In genomic region chr10:7318836-7319235, GRCh38 we compare ENCODE assay signal across 11 cellular contexts.
DNase-seq lines count a peak whose midpoint lies in the region; ATAC-seq and TF ChIP-seq lines count a peak whose summit lies in the region.
"Had no signal": no experiment of that assay in that cellular context is flagged by ENCODE, and none has a peak within 500 bp of the region (broad histone marks: within the 10 kb centered on the region; RNA-seq: fewer than 3 reads in every experiment).

No MANE protein-coding gene starts in this region.

- no peaks in the 10 kb centered on the region for H3K9me2 ChIP-seq in PC-9 (ENCODE audit: insufficient read depth)

- H3K4me2 ChIP-seq in PC-9: no peak overlapping the region

- H3F3A ChIP-seq in PC-9 (ENCODE audit: insufficient read depth, low read depth): no peaks in the 10 kb centered on the region

- intact Hi-C loops in Right ventricle myocardium superior (cut with DNase I): no loop called here
- intact Hi-C loops in head of caudate nucleus (cut with DNase I): no loop called here
- intact Hi-C loops in upper lobe of right lung (cut with DNase I): no loop called here
- intact Hi-C loops in PC-9 (cut with micrococcal nuclease; ENCODE audit: unreplicated experiment): no loop called here

- H2AFZ ChIP-seq in PC-9: no peak overlapping the region

- H3K79me2 ChIP-seq in PC-9 (ENCODE audit: low read depth): no peaks in the 10 kb centered on the region

- no peak for TF ChIP-seq CTCF in right atrium auricular region (IDR thresholded peaks at IDR 0.05)
- TF ChIP-seq CTCF in upper lobe of right lung (IDR thresholded peaks at IDR 0.05): no peak
- TF ChIP-seq CTCF in PC-9 (conservative IDR thresholded peaks at IDR 0.05): no peak

- CTCF ChIA-PET in PC-9 (lab: Charles Lee): no interaction called here

- H3K27me3 ChIP-seq in right atrium auricular region: no peaks in the 10 kb centered on the region
- no peaks in the 10 kb centered on the region for H3K27me3 ChIP-seq in upper lobe of right lung
- H3K27me3 ChIP-seq in PC-9 (ENCODE audit: insufficient read depth, low read depth): no peaks in the 10 kb centered on the region

- ATAC-seq in Right ventricle myocardium superior (ENCODE audit: poor library complexity) (peak; percentile 66), upper lobe of right lung (peak; percentile 38)
- ATAC-seq: stimulated activated effector memory CD8-positive, alpha-beta T cell treated with anti-CD3 and anti-CD28 coated beads, Interleukin-12 subunit alpha, Interleukin-12 subunit beta, amount 100 ng/mL, for 72 hours had no signal

- H3K4me3 ChIP-seq in right atrium auricular region (no peak overlapping the region), upper lobe of right lung (no peak overlapping the region), PC-9 (no peak overlapping the region)

- no peak for DNase-seq in Right ventricle myocardium superior
- DNase-seq in right atrium auricular region (ENCODE audit: low spot score): no peak
- peak; percentile 41 to 52 for DNase-seq in Kasumi-1 (lab: John Stamatoyannopoulos, UW)
- peak in 34 of 42 donors; percentile 16 to 70 (median 40) for DNase-seq in head of caudate nucleus
- no peak for DNase-seq in upper lobe of right lung
- DNase-seq in foreskin melanocyte: no peak
- DNase-seq in NCI-H187 (lab: John Stamatoyannopoulos, UW): no peak
- no peak for DNase-seq in PC-9
- DNase-seq: mesenchymal stem cell; stimulated activated CD4-positive, alpha-beta T cell treated with anti-CD3 and anti-CD28 coated beads, Interleukin-2, amount 100 ng/mL, for 24 hours had no signal

- H3K4me1 ChIP-seq in right atrium auricular region (peaks cover 0 to 27% of the 10 kb centered on the region in 2 donors), upper lobe of right lung (peaks cover 18% of the 10 kb centered on the region), PC-9 (replicated peaks; ENCODE audit: insufficient read depth) (no peaks in the 10 kb centered on the region)

- H3K36me3 ChIP-seq in right atrium auricular region (no peaks in the 10 kb centered on the region), upper lobe of right lung (no peaks in the 10 kb centered on the region), PC-9 (ENCODE audit: low read depth) (no peaks in the 10 kb centered on the region)

- POLR2A ChIA-PET in PC-9 (lab: Charles Lee; ENCODE audit: unreplicated experiment): no interaction called here

- H3K27ac ChIP-seq in right atrium auricular region: no peak overlapping the region
- no peak overlapping the region for H3K27ac ChIP-seq in upper lobe of right lung
- H3K27ac ChIP-seq in PC-9: no peak overlapping the region

- H4K20me1 ChIP-seq in PC-9 (ENCODE audit: insufficient read depth): no peaks in the 10 kb centered on the region

- H3K9me3 ChIP-seq in right atrium auricular region: no peaks in the 10 kb centered on the region
- no peaks in the 10 kb centered on the region for H3K9me3 ChIP-seq in upper lobe of right lung
- no peaks in the 10 kb centered on the region for H3K9me3 ChIP-seq in PC-9 (ENCODE audit: insufficient read depth, low read depth)

- BruUV-seq in PC-9 (replicated peaks; lab: Mats Ljungman, UMichigan): no TSS peak

Comparison
In these comparisons a context has a peak if more than half of its experiments do, and no peak if none do; other contexts are left out.
1. DNase-seq: peak in Kasumi-1 (2 of 2) and head of caudate nucleus (34 of 42); none in Right ventricle myocardium superior (single experiment), right atrium auricular region (single experiment), upper lobe of right lung (single experiment), foreskin melanocyte (single experiment), NCI-H187 (0 of 2) and PC-9 (0 of 2).